Comparison of ENCODE assay signal across 20 cellular contexts in genomic region chr3:137612293-137612692, GRCh38.
DNase-seq lines count a peak whose midpoint lies in the region; ATAC-seq, FAIRE-seq and TF ChIP-seq lines count a peak whose summit lies in the region.
"Had no signal": no experiment of that assay in that cellular context is flagged by ENCODE, and none has a peak within 500 bp of the region (broad histone marks: within the 10 kb centered on the region; RNA-seq: fewer than 3 reads in every experiment).

No MANE protein-coding gene starts in this region.

- FAIRE-seq in HepG2 (lab: Jason Lieb, UNC), result no peak

- POLR2A ChIA-PET in HepG2 (lab: Yijun Ruan, JAX), result no interaction called here

- DNase-seq in HepG2 (ENCODE audit: low spot score) (no peak), foreskin melanocyte (peak; percentile 10), left kidney (ENCODE audit: low read depth, low spot score) (peak; percentile 17), coronary artery (ENCODE audit: low spot score) (no peak), NCI-H526 treated with DMSO at 0.1 percent for 48 hours (lab: John Stamatoyannopoulos, UW) (no peak), AML-193 (lab: John Stamatoyannopoulos, UW) (no peak)
- DNase-seq: DMS 273 treated with DMSO at 0.1 percent for 48 hours, DND-41, GDM1, KBM-7, NCI-H1694 treated with DMSO at 0.1 percent for 48 hours, NCI-H2107, NCI-H510A, PC-9, SIG-M5 had no signal

- no peak for TF ChIP-seq EP300 in HepG2 (IDR thresholded peaks at IDR 0.05; ENCODE audit: low read depth in 2 of 2, low read length in 2 of 2)
- TF ChIP-seq EP300 in HepG2 (CRISPR knock-in tag; IDR thresholded peaks at IDR 0.05; ENCODE audit: borderline replicate concordance), result no peak

- intact Hi-C loops in HepG2 (cut with micrococcal nuclease; ENCODE audit: unreplicated experiment), result no loop called here

- no peak overlapping the region for H3K4me3 ChIP-seq in liver (ENCODE audit: low read depth in 1 of 3, low read length in 3 of 3)
- no peak overlapping the region for H3K4me3 ChIP-seq in HepG2 (replicated peaks in 1 of 3; ENCODE audit: insufficient read depth in 1 of 3, low read depth in 2 of 3, low read length in 3 of 3)
- no peak overlapping the region for H3K4me3 ChIP-seq in coronary artery
- H3K4me3 ChIP-seq: PC-9 had no signal

- no peaks in the 10 kb centered on the region for H4K20me1 ChIP-seq in HepG2 (ENCODE audit: insufficient read depth, low read length)

- no peaks in the 10 kb centered on the region for H3K4me1 ChIP-seq in liver (ENCODE audit: control insufficient read depth in 4 of 4, insufficient read depth in 4 of 4, low read length in 3 of 4)
- H3K4me1 ChIP-seq in HepG2 (ENCODE audit: insufficient read depth, low read length), result no peaks in the 10 kb centered on the region

- H3K36me3 ChIP-seq in liver (ENCODE audit: control insufficient read depth in 4 of 4, insufficient read depth in 3 of 4, low read depth in 1 of 4, low read length in 3 of 4) (no peaks in the 10 kb centered on the region), HepG2 (replicated peaks in 1 of 2; ENCODE audit: control insufficient read depth in 1 of 2, insufficient read depth in 2 of 2, low read length in 2 of 2) (no peaks in the 10 kb centered on the region)

- no peak for TF ChIP-seq CTCF in liver (IDR thresholded peaks at IDR 0.05; ENCODE audit: low read depth, low read length, missing input control)
- TF ChIP-seq CTCF in HepG2 (CRISPR knock-in tag; IDR thresholded peaks at IDR 0.05), result no peak
- TF ChIP-seq CTCF in coronary artery (IDR thresholded peaks at IDR 0.05), result no peak

- BruUV-seq in HepG2 (replicated peaks; lab: Mats Ljungman, UMichigan), result no TSS peak

- H2AFZ ChIP-seq in HepG2 (ENCODE audit: low read length), result no peak overlapping the region
- H2AFZ ChIP-seq: PC-9 had no signal

- WGBS in liver, result 19% methylated on average over 3 of the region's 3 CpGs
- WGBS in HepG2 (ENCODE audit: low lambda C conversion rate), result 7% methylated on average over 3 of the region's 3 CpGs

- H3K4me2 ChIP-seq in HepG2 (ENCODE audit: low read depth, low read length), result no peak overlapping the region
- H3K4me2 ChIP-seq: PC-9 had no signal

- in situ Hi-C loops in HepG2 (cut with HindIII; ENCODE audit: extremely low pct_ligation_motif_present, low pct_unique_long_range_greater_than_20kb), result no loop called here

- no peak overlapping the region for H3K27ac ChIP-seq in liver (ENCODE audit: low read depth in 1 of 2, low read length in 2 of 2)
- no peak overlapping the region for H3K27ac ChIP-seq in HepG2 (ENCODE audit: extremely low read length, insufficient read depth, low read length)
- no peak overlapping the region for H3K27ac ChIP-seq in coronary artery
- H3K27ac ChIP-seq: 22Rv1, PC-9, RWPE1 had no signal

- CTCF ChIA-PET in HepG2 (lab: Yijun Ruan, JAX; ENCODE audit: low intra/inter-chr PET ratio, low total read pairs), result no interaction called here

- no peak overlapping the region for H3K9ac ChIP-seq in liver (ENCODE audit: low read depth in 1 of 2, low read length in 2 of 2)
- H3K9ac ChIP-seq in HepG2 (ENCODE audit: insufficient read depth, low read depth, low read length), result no peak overlapping the region

- no peak for TF ChIP-seq POLR2A in HepG2 (IDR thresholded peaks at IDR 0.05; ENCODE audit: insufficient read depth in 1 of 2, low read depth in 2 of 2, low read length in 2 of 2)

- H3K9me3 ChIP-seq in liver (ENCODE audit: control insufficient read depth in 4 of 4, low read length in 3 of 4) (no peaks in the 10 kb centered on the region), HepG2 (ENCODE audit: low read length) (no peaks in the 10 kb centered on the region)

- H3K27me3 ChIP-seq in liver (ENCODE audit: control insufficient read depth in 4 of 4, insufficient read depth in 4 of 4, low read length in 3 of 4), result peaks cover 0 to 6% (median 2%) of the 10 kb centered on the region in 4 donors
- no peaks in the 10 kb centered on the region for H3K27me3 ChIP-seq in HepG2 (ENCODE audit: control insufficient read depth in 1 of 2, insufficient read depth in 2 of 2, low read length in 2 of 2)

- TF ChIP-seq RAD21 in liver (IDR thresholded peaks at IDR 0.05) (no peak), HepG2 (CRISPR knock-in tag; IDR thresholded peaks at IDR 0.05) (no peak)

- H3K79me2 ChIP-seq in HepG2 (ENCODE audit: insufficient read depth, low read length), result no peaks in the 10 kb centered on the region

- ATAC-seq in HepG2 (no peak), HG03378 (IDR thresholded peaks at IDR 0.05; ENCODE audit: unreplicated experiment) (no peak)
- ATAC-seq: HCT116 had no signal

TF ChIP-seq in liver, 16 proteins besides CTCF, POLR2A, EP300 and RAD21:
- TF ChIP-seq SP1 (IDR thresholded peaks at IDR 0.05) (no peak), YY1 (IDR thresholded peaks at IDR 0.05) (no peak), RXRA (IDR thresholded peaks at IDR 0.05) (peak in 1 of 2 donors; percentile 7), JUND (IDR thresholded peaks at IDR 0.05) (no peak), REST (IDR thresholded peaks at IDR 0.05) (peak; percentile 56)
- TF ChIP-seq, protein P1, sequence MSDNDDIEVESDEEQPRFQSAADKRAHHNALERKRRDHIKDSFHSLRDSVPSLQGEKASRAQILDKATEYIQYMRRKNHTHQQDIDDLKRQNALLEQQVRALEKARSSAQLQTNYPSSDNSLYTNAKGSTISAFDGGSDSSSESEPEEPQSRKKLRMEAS (IDR thresholded peaks at IDR 0.05), result no peak

TF ChIP-seq in HepG2, 621 proteins besides CTCF, POLR2A, EP300 and RAD21:
- no peak for TF ChIP-seq HCFC1 (IDR thresholded peaks at IDR 0.05; ENCODE audit: low read depth, low read length)
- no peak for TF ChIP-seq KAT7 (CRISPR knock-in tag; IDR thresholded peaks at IDR 0.05; ENCODE audit: borderline replicate concordance)
- no peak for TF ChIP-seq NCOA1 (CRISPR knock-in tag; IDR thresholded peaks at IDR 0.05)
- TF ChIP-seq MYC (CRISPR knock-in tag; IDR thresholded peaks at IDR 0.05; ENCODE audit: borderline replicate concordance), result no peak
- TF ChIP-seq SNAPC2 (CRISPR knock-in tag; IDR thresholded peaks at IDR 0.05), result no peak
- no peak for TF ChIP-seq ZFP90 (CRISPR knock-in tag; IDR thresholded peaks at IDR 0.05; ENCODE audit: borderline replicate concordance)

Comparison
In these comparisons a context has a peak if more than half of its experiments do, and no peak if none do; other contexts are left out.
1. DNase-seq: peak in foreskin melanocyte (single experiment) and left kidney (single experiment); none in HepG2 (single experiment), coronary artery (single experiment), NCI-H526 treated with DMSO at 0.1 percent for 48 hours (single experiment) and AML-193 (0 of 2).